In genomic region chr15:43133429-43134156, GRCh38 we compare ENCODE assay signal across 8 cellular contexts. TPM values are rescaled to one million over a fixed set of nuclear protein-coding genes. Genes with fewer than 3 reads are reported as not detected.
DNase-seq lines count a peak whose midpoint lies in the region; ATAC-seq and TF ChIP-seq lines count a peak whose summit lies in the region.

Gene TMEM62 (plus strand): TSS chr15:43133586. CDS start chr15:43133803, 217 bp downstream.

- DNase-seq in Caco-2 = peak; percentile 87 to 89
- DNase-seq in HK-2 (ENCODE audit: unreplicated experiment) = peak; percentile 62
- peak; percentile 77 to 80 for DNase-seq in activated T-cell treated with anti-CD3 and anti-CD28 coated beads, Interleukin-2, amount 50 U/mL, for 48 hours
- peak; percentile 47 to 87 for DNase-seq in stimulated activated effector memory CD8-positive, alpha-beta T cell treated with anti-CD3 and anti-CD28 coated beads, Interleukin-12 subunit alpha, Interleukin-12 subunit beta, amount 100 ng/mL, for 72 hours (ENCODE audit: low spot score in 2 of 2)

- ATAC-seq in GM19463 (IDR thresholded peaks at IDR 0.05; ENCODE audit: unreplicated experiment) (peak; percentile 94), esophagus mucosa (peak; percentile 83)
- peak; percentile 92 for ATAC-seq in stimulated activated effector memory CD8-positive, alpha-beta T cell treated with anti-CD3 and anti-CD28 coated beads, Interleukin-12 subunit alpha, Interleukin-12 subunit beta, amount 100 ng/mL, for 72 hours

- TF ChIP-seq CTCF in Caco-2 (IDR thresholded peaks at IDR 0.05; ENCODE audit: insufficient read depth in 1 of 2, low read depth in 1 of 2, low read length in 1 of 2, severe bottlenecking in 1 of 2, unreplicated experiment in 1 of 2) = peak in 1 of 2 experiments; percentile 2

- H3K27me3 Mint-ChIP-seq in Caco-2 (ENCODE audit: insufficient read depth, unreplicated experiment) = no peaks in the 10 kb centered on the region

- intact Hi-C loops in Caco-2 (cut with micrococcal nuclease; ENCODE audit: unreplicated experiment) = loop anchor here (1.0 to 2.0 kb wide), 2 partner anchors 27 to 51 kb away; partner anchors contain the start of genes CCNDBP1 and UBR1

- H3K36me3 Mint-ChIP-seq in Caco-2 (ENCODE audit: insufficient read depth, unreplicated experiment) = peaks cover 13% of the 10 kb centered on the region
- H3K36me3 Mint-ChIP-seq in stimulated activated effector memory CD8-positive, alpha-beta T cell treated with anti-CD3 and anti-CD28 coated beads, Interleukin-12 subunit alpha, Interleukin-12 subunit beta, amount 100 ng/mL, for 72 hours = peaks cover 35% of the 10 kb centered on the region

- H3K4me3 Mint-ChIP-seq in Caco-2 (ENCODE audit: unreplicated experiment) = peak within 1 kb of the TSS; percentile 94
- peak within 1 kb of the TSS; percentile 82 for H3K4me3 Mint-ChIP-seq in stimulated activated effector memory CD8-positive, alpha-beta T cell treated with anti-CD3 and anti-CD28 coated beads, Interleukin-12 subunit alpha, Interleukin-12 subunit beta, amount 100 ng/mL, for 72 hours

- H3K9ac ChIP-seq in mucosa of stomach (ENCODE audit: low read length) = peak within 1 kb of the TSS; percentile 93

- H3K4me3 ChIP-seq in Caco-2 (ENCODE audit: low read depth, low read length) = peak within 1 kb of the TSS; percentile 73
- peak within 1 kb of the TSS; percentile 80 for H3K4me3 ChIP-seq in mucosa of stomach (ENCODE audit: low read length)

- POLR2A ChIA-PET in Caco-2 (lab: Charles Lee) = no interaction called here

- peaks cover 16% of the 10 kb centered on the region for H3K4me1 Mint-ChIP-seq in Caco-2 (ENCODE audit: low read depth, unreplicated experiment)
- H3K4me1 Mint-ChIP-seq in stimulated activated effector memory CD8-positive, alpha-beta T cell treated with anti-CD3 and anti-CD28 coated beads, Interleukin-12 subunit alpha, Interleukin-12 subunit beta, amount 100 ng/mL, for 72 hours = peaks cover 30% of the 10 kb centered on the region

- H3K9me3 ChIP-seq in Caco-2 = no peaks in the 10 kb centered on the region; the same call in 1 of the 2 replicates
- no peaks in the 10 kb centered on the region for H3K9me3 ChIP-seq in mucosa of stomach (ENCODE audit: control insufficient read depth, low read length)

- H3K4me1 ChIP-seq in Caco-2 (no peaks in the 10 kb centered on the region), mucosa of stomach (ENCODE audit: control insufficient read depth, insufficient read depth, low read length) (peaks cover 9% of the 10 kb centered on the region)

- H3K36me3 ChIP-seq in Caco-2 (ENCODE audit: control insufficient read depth, insufficient read depth, low read length) (peaks cover 3% of the 10 kb centered on the region; the same call in 1 of the 2 replicates), mucosa of stomach (ENCODE audit: control insufficient read depth, insufficient read depth, low read length) (peaks cover 6% of the 10 kb centered on the region)

- no TSS peak for BruUV-seq in Caco-2 (replicated peaks; lab: Mats Ljungman, UMichigan)

- CTCF ChIA-PET in Caco-2 (lab: Charles Lee) = no interaction called here

- H3K27me3 ChIP-seq in Caco-2 (replicated peaks; ENCODE audit: control insufficient read depth, insufficient read depth, low read length) = no peaks in the 10 kb centered on the region; the same call in 1 of the 2 replicates
- H3K27me3 ChIP-seq in mucosa of stomach (ENCODE audit: control insufficient read depth, insufficient read depth, low read length) = no peaks in the 10 kb centered on the region

- H3K27ac Mint-ChIP-seq in Caco-2 (ENCODE audit: unreplicated experiment) = peak within 1 kb of the TSS; percentile 95
- H3K27ac Mint-ChIP-seq in stimulated activated effector memory CD8-positive, alpha-beta T cell treated with anti-CD3 and anti-CD28 coated beads, Interleukin-12 subunit alpha, Interleukin-12 subunit beta, amount 100 ng/mL, for 72 hours = peak within 1 kb of the TSS; percentile 95

- H3K9me3 Mint-ChIP-seq in Caco-2 (ENCODE audit: unreplicated experiment) = peaks cover 20% of the 10 kb centered on the region
- H3K9me3 Mint-ChIP-seq in stimulated activated effector memory CD8-positive, alpha-beta T cell treated with anti-CD3 and anti-CD28 coated beads, Interleukin-12 subunit alpha, Interleukin-12 subunit beta, amount 100 ng/mL, for 72 hours = no peaks in the 10 kb centered on the region

TF ChIP-seq in PFSK-1, 5 proteins besides CTCF, POLR2A, EP300 and RAD21:
- no peak for TF ChIP-seq SIN3A (IDR thresholded peaks at IDR 0.05; ENCODE audit: borderline replicate concordance, insufficient read depth, low read length)
- TF ChIP-seq POLR2AphosphoS5 (IDR thresholded peaks at IDR 0.05; ENCODE audit: low read depth, low read length) = no peak
- TF ChIP-seq, protein P1, sequence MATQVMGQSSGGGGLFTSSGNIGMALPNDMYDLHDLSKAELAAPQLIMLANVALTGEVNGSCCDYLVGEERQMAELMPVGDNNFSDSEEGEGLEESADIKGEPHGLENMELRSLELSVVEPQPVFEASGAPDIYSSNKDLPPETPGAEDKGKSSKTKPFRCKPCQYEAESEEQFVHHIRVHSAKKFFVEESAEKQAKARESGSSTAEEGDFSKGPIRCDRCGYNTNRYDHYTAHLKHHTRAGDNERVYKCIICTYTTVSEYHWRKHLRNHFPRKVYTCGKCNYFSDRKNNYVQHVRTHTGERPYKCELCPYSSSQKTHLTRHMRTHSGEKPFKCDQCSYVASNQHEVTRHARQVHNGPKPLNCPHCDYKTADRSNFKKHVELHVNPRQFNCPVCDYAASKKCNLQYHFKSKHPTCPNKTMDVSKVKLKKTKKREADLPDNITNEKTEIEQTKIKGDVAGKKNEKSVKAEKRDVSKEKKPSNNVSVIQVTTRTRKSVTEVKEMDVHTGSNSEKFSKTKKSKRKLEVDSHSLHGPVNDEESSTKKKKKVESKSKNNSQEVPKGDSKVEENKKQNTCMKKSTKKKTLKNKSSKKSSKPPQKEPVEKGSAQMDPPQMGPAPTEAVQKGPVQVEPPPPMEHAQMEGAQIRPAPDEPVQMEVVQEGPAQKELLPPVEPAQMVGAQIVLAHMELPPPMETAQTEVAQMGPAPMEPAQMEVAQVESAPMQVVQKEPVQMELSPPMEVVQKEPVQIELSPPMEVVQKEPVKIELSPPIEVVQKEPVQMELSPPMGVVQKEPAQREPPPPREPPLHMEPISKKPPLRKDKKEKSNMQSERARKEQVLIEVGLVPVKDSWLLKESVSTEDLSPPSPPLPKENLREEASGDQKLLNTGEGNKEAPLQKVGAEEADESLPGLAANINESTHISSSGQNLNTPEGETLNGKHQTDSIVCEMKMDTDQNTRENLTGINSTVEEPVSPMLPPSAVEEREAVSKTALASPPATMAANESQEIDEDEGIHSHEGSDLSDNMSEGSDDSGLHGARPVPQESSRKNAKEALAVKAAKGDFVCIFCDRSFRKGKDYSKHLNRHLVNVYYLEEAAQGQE (IDR thresholded peaks at IDR 0.05; ENCODE audit: insufficient read depth in 1 of 2, low read depth in 2 of 2, low read length in 2 of 2) = no peak
- TF ChIP-seq FOXP2 (optimal IDR thresholded peaks at IDR 0.05; ENCODE audit: borderline replicate concordance, extremely low read depth, extremely low read length, insufficient read depth) = peak; percentile 61
- TF ChIP-seq TAF1 (IDR thresholded peaks at IDR 0.05; ENCODE audit: borderline replicate concordance, insufficient read depth, low read length) = 0 out of 2 replicates have a peak, but pooled peaks have one; percentile 18

RNA-seq across cellular contexts. Expression of gene TMEM62, which starts in this region (rescaled TPM):
- total RNA-seq in Caco-2 (2022) (22.0 and 23.7 TPM in 2 replicates), esophagus mucosa (11.8 TPM)
- 7.1 TPM for polyA plus RNA-seq in PFSK-1 (2012; ENCODE audit: insufficient read length, low read depth)

Comparison
In these comparisons a context has a peak if more than half of its experiments do, and no peak if none do; other contexts are left out.
1. Peak in every context shown above with its lines: DNase-seq, ATAC-seq and H3K4me3 ChIP-seq.